10 cellular contexts compared by ENCODE assay signal in genomic region chr20:58293453-58293852, GRCh38. TPM values are rescaled to one million over a fixed set of nuclear protein-coding genes. Genes with fewer than 3 reads are reported as not detected.
DNase-seq lines count a peak whose midpoint lies in the region; ATAC-seq, FAIRE-seq and TF ChIP-seq lines count a peak whose summit lies in the region.
"Had no signal": no experiment of that assay in that cellular context is flagged by ENCODE, and none has a peak within 500 bp of the region (broad histone marks: within the 10 kb centered on the region; RNA-seq: fewer than 3 reads in every experiment).

No MANE protein-coding gene starts in this region.

- peaks cover 15% of the 10 kb centered on the region for H3K4me1 ChIP-seq in BE2C

- H3K36me3 ChIP-seq in BE2C (no peaks in the 10 kb centered on the region), MG63 (0 out of 2 replicates have a peak, but pooled peaks cover 3% of the 10 kb centered on the region)
- H3K36me3 ChIP-seq: ovary had no signal

- peak; percentile 48 for ATAC-seq in GM18861 (IDR thresholded peaks at IDR 0.05; ENCODE audit: unreplicated experiment)

- H3K9me3 ChIP-seq in BE2C: no peaks in the 10 kb centered on the region
- H3K9me3 ChIP-seq in MG63: no peaks in the 10 kb centered on the region
- H3K9me3 ChIP-seq: ovary had no signal

- FAIRE-seq in H54 (lab: Jason Lieb, UNC): no peak

- H3K27me3 ChIP-seq in BE2C (no peaks in the 10 kb centered on the region), MG63 (no peaks in the 10 kb centered on the region)
- H3K27me3 ChIP-seq: ovary had no signal

- H3K4me3 ChIP-seq in BE2C (ENCODE audit: low read depth, low read length) (no peak overlapping the region), MG63 (no peak overlapping the region)
- H3K4me3 ChIP-seq: ovary had no signal

- DNase-seq in BE2C (peak; percentile 80), SK-N-DZ (ENCODE audit: low spot score) (peak; percentile 76), iPS-NIHi7 (ENCODE audit: extremely low spot score) (peak; percentile 52), activated T-cell treated with anti-CD3 and anti-CD28 coated beads for 4 hours (no peak), H54 (ENCODE audit: insufficient read length, low spot score) (no peak), MG63 (no peak)
- no peak for DNase-seq in effector CD8-positive, alpha-beta T cell (lab: John Stamatoyannopoulos, UW)
- DNase-seq: activated naive CD4-positive, alpha-beta T cell treated with anti-CD3 and anti-CD28 coated beads, Interleukin-2, amount 50 U/mL, for 16 hours; ovary had no signal

- no peak for TF ChIP-seq POLR2A in H54 (IDR thresholded peaks at IDR 0.05; ENCODE audit: low read depth, low read length)

- no peak for TF ChIP-seq CTCF in BE2C (IDR thresholded peaks at IDR 0.05; ENCODE audit: low read depth, low read length)

RNA-seq across cellular contexts. Expression of gene RAB22A, which starts 16.1 kb away (rescaled TPM):
- 11.7 TPM for polyA plus RNA-seq in BE2C (2012; ENCODE audit: insufficient read depth, insufficient read length, low read depth)
- 9.6 and 10.6 TPM in 2 replicates for polyA plus RNA-seq in SK-N-DZ (2014; cell fraction: cytosol; rRNA removed)
- polyA plus RNA-seq in SK-N-DZ (2014; cell fraction: nucleus; rRNA removed): 6.2 and 6.9 TPM in 2 replicates
- total RNA-seq in MG63 (2014; rRNA removed; shearing (Covaris generic); ENCODE audit: low replicate concordance): 14.2 and 19.1 TPM in 2 replicates

Comparison
In these comparisons a context has a peak if more than half of its experiments do, and no peak if none do; other contexts are left out.
1. DNase-seq: peak in BE2C (single experiment), SK-N-DZ (single experiment) and iPS-NIHi7 (single experiment); none in activated T-cell treated with anti-CD3 and anti-CD28 coated beads for 4 hours (single experiment), H54 (single experiment), MG63 (single experiment) and effector CD8-positive, alpha-beta T cell (single experiment).